ENCODE assay signal across 1 cellular context in the genomic region with DNA sequence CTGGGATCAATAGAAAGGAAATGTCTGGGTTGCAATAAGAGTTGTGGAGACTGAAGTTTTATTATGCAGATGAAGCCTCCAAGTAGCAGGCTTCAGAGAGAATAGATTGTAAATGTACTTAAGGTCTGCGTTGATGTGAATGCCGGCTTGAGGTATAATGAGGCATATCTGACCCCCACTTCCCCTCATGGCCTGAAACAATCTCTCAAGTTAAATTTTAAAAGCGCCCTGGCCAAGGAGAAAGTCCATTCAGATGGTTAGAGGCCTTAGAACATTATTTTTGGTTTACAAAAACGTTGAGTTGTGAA.
TF ChIP-seq lines count a peak whose summit lies in the region.

No MANE protein-coding gene starts in this region.

TF ChIP-seq in GM23338, 12 proteins besides CTCF, POLR2A, EP300 and RAD21 (continued from another document):
- no peak for TF ChIP-seq ZNF462 (CRISPR knock-in tag; IDR thresholded peaks at IDR 0.05)
- TF ChIP-seq CREB1 (CRISPR knock-in tag; IDR thresholded peaks at IDR 0.05; ENCODE audit: low read depth): no peak
- TF ChIP-seq POLR2AphosphoS5 (IDR thresholded peaks at IDR 0.05; ENCODE audit: low read depth): no peak
- TF ChIP-seq NANOG (IDR thresholded peaks at IDR 0.05; ENCODE audit: borderline replicate concordance): no peak
- no peak for TF ChIP-seq EZH2phosphoT487 (IDR thresholded peaks at IDR 0.05; ENCODE audit: unreplicated experiment)
- no peak for TF ChIP-seq EZH2 (IDR thresholded peaks at IDR 0.05; ENCODE audit: low read depth, unreplicated experiment)
- TF ChIP-seq ZNF331 (CRISPR knock-in tag; IDR thresholded peaks at IDR 0.05; ENCODE audit: low read depth): no peak
- no peak for TF ChIP-seq REST (IDR thresholded peaks at IDR 0.05; ENCODE audit: unreplicated experiment)
- TF ChIP-seq, protein P1, sequence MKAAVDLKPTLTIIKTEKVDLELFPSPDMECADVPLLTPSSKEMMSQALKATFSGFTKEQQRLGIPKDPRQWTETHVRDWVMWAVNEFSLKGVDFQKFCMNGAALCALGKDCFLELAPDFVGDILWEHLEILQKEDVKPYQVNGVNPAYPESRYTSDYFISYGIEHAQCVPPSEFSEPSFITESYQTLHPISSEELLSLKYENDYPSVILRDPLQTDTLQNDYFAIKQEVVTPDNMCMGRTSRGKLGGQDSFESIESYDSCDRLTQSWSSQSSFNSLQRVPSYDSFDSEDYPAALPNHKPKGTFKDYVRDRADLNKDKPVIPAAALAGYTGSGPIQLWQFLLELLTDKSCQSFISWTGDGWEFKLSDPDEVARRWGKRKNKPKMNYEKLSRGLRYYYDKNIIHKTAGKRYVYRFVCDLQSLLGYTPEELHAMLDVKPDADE (IDR thresholded peaks at IDR 0.05): no peak
- no peak for TF ChIP-seq JUNB (IDR thresholded peaks at IDR 0.05; ENCODE audit: unreplicated experiment)
- no peak for TF ChIP-seq ZNF114 (CRISPR knock-in tag; IDR thresholded peaks at IDR 0.05)
TF ChIP-seq in GM23338: peak in this region for 0.
